Comparison of ENCODE assay signal across 8 cellular contexts in genomic region chr1:202184750-202185460, GRCh38. TPM values are rescaled to one million over a fixed set of nuclear protein-coding genes. Genes with fewer than 3 reads are reported as not detected.
DNase-seq lines count a peak whose midpoint lies in the region; ATAC-seq lines count a peak whose summit lies in the region.

No MANE protein-coding gene starts in this region.

- peak; percentile 97 for DNase-seq in DMS53 (lab: John Stamatoyannopoulos, UW)
- peak; percentile 82 for DNase-seq in HT1080 (ENCODE audit: low read depth)
- DNase-seq in NOMO-1 treated with DMSO at 0.1 percent for 48 hours (lab: John Stamatoyannopoulos, UW; ENCODE audit: unreplicated experiment) = peak; percentile 63
- DNase-seq in activated CD8-positive, alpha-beta memory T cell treated with anti-CD3 and anti-CD28 coated beads for 48 hours (ENCODE audit: low read depth in 2 of 3, low spot score in 2 of 3) = peak in 2 of 3 experiments; percentile 55 to 59
- DNase-seq in epidermal melanocyte (ENCODE audit: insufficient read length, low spot score) = peak; percentile 77
- DNase-seq in midbrain (lab: John Stamatoyannopoulos, UW) = peak; percentile 79
- peak; percentile 57 for DNase-seq in stimulated activated CD8-positive, alpha-beta memory T cell treated with anti-CD3 and anti-CD28 coated beads, Interleukin-4, amount 100 ng/mL, for 24 hours (ENCODE audit: low read depth)

- ATAC-seq in GM18511 (IDR thresholded peaks at IDR 0.05; ENCODE audit: unreplicated experiment) = no peak

RNA-seq across cellular contexts. Expression of gene LGR6, which starts 8.7 kb away (rescaled TPM):
- total RNA-seq in HT1080 (2014; rRNA removed; shearing (Covaris generic)) = 0.10 TPM in 1 of 2 replicates, not detected in the other
- polyA plus RNA-seq in HT1080 (2015; cell fraction: cytosol; rRNA removed) = 0.19 and 0.21 TPM in 2 replicates
- 0.73 and 0.78 TPM in 2 replicates for polyA plus RNA-seq in HT1080 (2015; cell fraction: nucleus; rRNA removed)

RNA-seq across cellular contexts. Expression of gene PTPN7, which starts 24.5 kb away (rescaled TPM):
- total RNA-seq in HT1080 (2014; rRNA removed; shearing (Covaris generic)) = not detected in 2 replicates
- not detected in 2 replicates for polyA plus RNA-seq in HT1080 (2015; cell fraction: cytosol; rRNA removed)
- polyA plus RNA-seq in HT1080 (2015; cell fraction: nucleus; rRNA removed) = not detected in 2 replicates

RNA-seq across cellular contexts. Expression of gene ARL8A, which starts 40.4 kb away (rescaled TPM):
- total RNA-seq in HT1080 (2014; rRNA removed; shearing (Covaris generic)) = 10.9 and 12.9 TPM in 2 replicates
- polyA plus RNA-seq in HT1080 (2015; cell fraction: cytosol; rRNA removed) = 23.1 and 23.8 TPM in 2 replicates
- polyA plus RNA-seq in HT1080 (2015; cell fraction: nucleus; rRNA removed) = 19.1 TPM in 2 replicates
